In genomic region chr1:31861346-31861745, GRCh38 we compare ENCODE assay signal across 32 cellular contexts. TPM values are rescaled to one million over a fixed set of nuclear protein-coding genes. Genes with fewer than 3 reads are reported as not detected.
DNase-seq lines count a peak whose midpoint lies in the region; ATAC-seq and TF ChIP-seq lines count a peak whose summit lies in the region.
"Had no signal": no experiment of that assay in that cellular context is flagged by ENCODE, and none has a peak within 500 bp of the region (broad histone marks: within the 10 kb centered on the region; RNA-seq: fewer than 3 reads in every experiment).

No MANE protein-coding gene starts in this region.

- H3K36me3 ChIP-seq in OCI-LY7 (ENCODE audit: insufficient read depth, low read length), result no peaks in the 10 kb centered on the region
- H3K36me3 ChIP-seq: adrenal gland, neural progenitor cell, pancreas had no signal

- H3K4me1 Mint-ChIP-seq in stimulated activated naive B cell treated with anti-CD40 and anti-IgM and Interleukin-4, amounts not matched to agents 10 μg/mL and 1 μg/mL and 100 μg/mL, for 72 hours, result peaks cover under 1 to 2% of the 10 kb centered on the region in 2 donors
- H3K4me1 Mint-ChIP-seq in activated CD4-positive, alpha-beta T cell treated with anti-CD3 and anti-CD28 coated beads for 36 hours, result peaks cover under 1% of the 10 kb centered on the region
- H3K4me1 Mint-ChIP-seq: CD14-positive monocyte had no signal

- no peak overlapping the region for H2AFZ ChIP-seq in OCI-LY7 (ENCODE audit: low read length)
- H2AFZ ChIP-seq: neural progenitor cell had no signal

- peaks cover 10% of the 10 kb centered on the region for H3K4me1 ChIP-seq in OCI-LY7 (ENCODE audit: insufficient read depth, low read length, poor library complexity, severe bottlenecking)
- H3K4me1 ChIP-seq: adrenal gland, neural progenitor cell, pancreas had no signal

- ATAC-seq in stimulated activated naive B cell treated with anti-CD40 and anti-IgM and Interleukin-4, amounts not matched to agents 10 μg/mL and 1 μg/mL and 100 μg/mL, for 72 hours (replicated peaks), result peak; percentile 49 to 80
- ATAC-seq in HG03469 (IDR thresholded peaks at IDR 0.05; ENCODE audit: unreplicated experiment) (no peak), GM18520 (IDR thresholded peaks at IDR 0.05; ENCODE audit: unreplicated experiment) (no peak)
- ATAC-seq in activated CD4-positive, alpha-beta T cell treated with anti-CD3 and anti-CD28 coated beads for 36 hours, result no peak
- ATAC-seq: left colon; pancreas; SK-N-SH treated with all-trans-retinoic acid at 6 μM for 48 hours; stimulated activated naive CD8-positive, alpha-beta T cell treated with anti-CD3 and anti-CD28 coated beads, Interleukin-15, Interleukin-2, amounts not matched to agents 100 U/mL and 50 U/mL, for 24 hours had no signal

- in situ Hi-C loops in GM13977 (cut with MboI; ENCODE audit: low pct_unique_long_range_greater_than_20kb, low sequenced_read_pairs, unreplicated experiment), result no loop called here

- no peak overlapping the region for H3K27ac ChIP-seq in OCI-LY7 (ENCODE audit: low read depth, low read length, poor library complexity, severe bottlenecking)
- H3K27ac ChIP-seq: adrenal gland, neural progenitor cell, pancreas had no signal

- H3K27ac Mint-ChIP-seq in stimulated activated naive B cell treated with anti-CD40 and anti-IgM and Interleukin-4, amounts not matched to agents 10 μg/mL and 1 μg/mL and 100 μg/mL, for 72 hours, result no peak overlapping the region
- no peak overlapping the region for H3K27ac Mint-ChIP-seq in activated CD4-positive, alpha-beta T cell treated with anti-CD3 and anti-CD28 coated beads for 36 hours
- H3K27ac Mint-ChIP-seq: activated naive CD4-positive, alpha-beta T cell treated with anti-CD3 and anti-CD28 coated beads for 36 hours; activated T-helper 1 cell treated with anti-CD3 and anti-CD28 coated beads, Interleukin-12 subunit alpha, Interleukin-12 subunit beta, Interleukin-2, Interleukin-4 antibody, amounts not matched to agents 30 ng/mL and 10 ng/mL and 1 ng/mL, durations not matched to agents 14 hours and 24 hours and 36 hours; CD14-positive monocyte; immature natural killer cell; neural progenitor cell; T-helper 1 cell treated with Interleukin-12 subunit alpha and Interleukin-12 subunit beta and Interleukin-4 antibody, amounts not matched to agents 30 μg/mL and 1 μg/mL, for 36 hours had no signal

- H3K9me2 ChIP-seq in OCI-LY7 (ENCODE audit: insufficient read depth, low read length), result no peaks in the 10 kb centered on the region

- intact Hi-C loops in OCI-LY7 (cut with micrococcal nuclease; ENCODE audit: unreplicated experiment), result loop anchor here (5.0 kb wide), 1 partner anchor 101 kb away; no protein-coding TSS in a partner anchor
- intact Hi-C loops in activated CD4-positive, alpha-beta T cell treated with anti-CD3 and anti-CD28 coated beads for 36 hours (cut with DNase I, micrococcal nuclease), result no loop called here

- H3K9me3 ChIP-seq in OCI-LY7 (ENCODE audit: low read length), result no peaks in the 10 kb centered on the region
- H3K9me3 ChIP-seq: adrenal gland, pancreas had no signal

- no peaks in the 10 kb centered on the region for H3K79me2 ChIP-seq in OCI-LY7 (ENCODE audit: insufficient read depth, low read depth, low read length)

- no peak overlapping the region for H3K4me3 Mint-ChIP-seq in stimulated activated naive B cell treated with anti-CD40 and anti-IgM and Interleukin-4, amounts not matched to agents 10 μg/mL and 1 μg/mL and 100 μg/mL, for 72 hours
- H3K4me3 Mint-ChIP-seq in activated CD4-positive, alpha-beta T cell treated with anti-CD3 and anti-CD28 coated beads for 36 hours, result no peak overlapping the region
- H3K4me3 Mint-ChIP-seq: activated naive CD4-positive, alpha-beta T cell treated with anti-CD3 and anti-CD28 coated beads for 36 hours; activated T-helper 1 cell treated with anti-CD3 and anti-CD28 coated beads, Interleukin-12 subunit alpha, Interleukin-12 subunit beta, Interleukin-2, Interleukin-4 antibody, amounts not matched to agents 30 ng/mL and 10 ng/mL and 1 ng/mL, durations not matched to agents 14 hours and 24 hours and 36 hours; CD14-positive monocyte; immature natural killer cell; neural progenitor cell; T-helper 1 cell treated with Interleukin-12 subunit alpha and Interleukin-12 subunit beta and Interleukin-4 antibody, amounts not matched to agents 30 μg/mL and 1 μg/mL, for 36 hours had no signal

- no TSS peak for BruUV-seq in OCI-LY7 (replicated peaks; lab: Mats Ljungman, UMichigan)

- H3K9me3 Mint-ChIP-seq in stimulated activated naive B cell treated with anti-CD40 and anti-IgM and Interleukin-4, amounts not matched to agents 10 μg/mL and 1 μg/mL and 100 μg/mL, for 72 hours, result no peaks in the 10 kb centered on the region
- H3K9me3 Mint-ChIP-seq in activated CD4-positive, alpha-beta T cell treated with anti-CD3 and anti-CD28 coated beads for 36 hours (ENCODE audit: low read depth), result no peaks in the 10 kb centered on the region
- H3K9me3 Mint-ChIP-seq: activated naive CD4-positive, alpha-beta T cell treated with anti-CD3 and anti-CD28 coated beads for 36 hours; activated T-helper 1 cell treated with anti-CD3 and anti-CD28 coated beads, Interleukin-12 subunit alpha, Interleukin-12 subunit beta, Interleukin-2, Interleukin-4 antibody, amounts not matched to agents 30 ng/mL and 10 ng/mL and 1 ng/mL, durations not matched to agents 14 hours and 24 hours and 36 hours; CD14-positive monocyte; immature natural killer cell; neural progenitor cell; T-helper 1 cell treated with Interleukin-12 subunit alpha and Interleukin-12 subunit beta and Interleukin-4 antibody, amounts not matched to agents 30 μg/mL and 1 μg/mL, for 36 hours had no signal

- no peak overlapping the region for H3K4me2 ChIP-seq in OCI-LY7 (ENCODE audit: low read length)
- H3K4me2 ChIP-seq: neural progenitor cell had no signal

- DNase-seq in activated CD8-positive, alpha-beta memory T cell treated with anti-CD3 and anti-CD28 coated beads, Interleukin-2, amount 50 U/mL, for 48 hours, result peak; percentile 34
- no peak for DNase-seq in activated CD8-positive, alpha-beta memory T cell treated with anti-CD3 and anti-CD28 coated beads for 24 hours
- no peak for DNase-seq in GM13977 (ENCODE audit: low spot score)
- peak; percentile 59 for DNase-seq in OCI-LY7 (ENCODE audit: low spot score)
- no peak for DNase-seq in stimulated activated naive B cell treated with anti-CD40 and anti-IgM and Interleukin-4, amounts not matched to agents 10 μg/mL and 1 μg/mL and 100 μg/mL, for 72 hours
- no peak for DNase-seq in activated CD4-positive, alpha-beta T cell treated with anti-CD3 and anti-CD28 coated beads for 36 hours
- DNase-seq: activated CD4-positive, alpha-beta T cell treated with anti-CD3 and anti-CD28 coated beads, Interleukin-2, amount 50 U/mL, for 48 hours; activated CD8-positive, alpha-beta memory T cell treated with anti-CD3 and anti-CD28 coated beads, Interleukin-2, amount 50 U/mL, for 4 hours; activated naive CD4-positive, alpha-beta T cell treated with anti-CD3 and anti-CD28 coated beads for 36 hours; adrenal gland; central memory CD4-positive, alpha-beta T cell; cortex of kidney; effector memory CD4-positive, alpha-beta T cell; GOT3; left colon; mammary epithelial cell; NCI-H1694; NCI-H2171; NCI-H510A; pancreas; Right ventricle myocardium superior; small intestine; stimulated activated naive CD8-positive, alpha-beta T cell treated with anti-CD3 and anti-CD28 coated beads, Interleukin-15, Interleukin-2, amounts not matched to agents 100 U/mL and 50 U/mL, for 24 hours had no signal

- H3K4me3 ChIP-seq in OCI-LY7 (ENCODE audit: low read depth, low read length, poor library complexity, severe bottlenecking), result no peak overlapping the region
- H3K4me3 ChIP-seq: adrenal gland, neural progenitor cell, pancreas had no signal

- H3K36me3 Mint-ChIP-seq in stimulated activated naive B cell treated with anti-CD40 and anti-IgM and Interleukin-4, amounts not matched to agents 10 μg/mL and 1 μg/mL and 100 μg/mL, for 72 hours, result no peaks in the 10 kb centered on the region
- no peaks in the 10 kb centered on the region for H3K36me3 Mint-ChIP-seq in activated CD4-positive, alpha-beta T cell treated with anti-CD3 and anti-CD28 coated beads for 36 hours (ENCODE audit: low read depth)
- H3K36me3 Mint-ChIP-seq: CD14-positive monocyte, neural progenitor cell had no signal

- TF ChIP-seq CTCF in GM13977 (IDR thresholded peaks at IDR 0.05; ENCODE audit: extremely low read depth, insufficient read depth, missing control alignments) (peak; percentile 58), OCI-LY7 (conservative IDR thresholded peaks at IDR 0.05; ENCODE audit: low read length) (peak; percentile 49)

- POLR2A ChIA-PET in OCI-LY7 (lab: Charles Lee), result interaction anchor here (0.6 kb wide), 1 partner anchor 33 kb away, joined by 6 read pairs; no protein-coding TSS in a partner anchor
- POLR2A ChIA-PET in activated CD4-positive, alpha-beta T cell treated with anti-CD3 and anti-CD28 coated beads for 36 hours (lab: Charles Lee), result interaction anchor here (0.8 kb wide), 1 partner anchor 15 kb away, joined by 4 read pairs; no protein-coding TSS in a partner anchor

- H4K20me1 ChIP-seq in OCI-LY7 (ENCODE audit: insufficient read depth, low read length), result no peaks in the 10 kb centered on the region

- H3K27me3 Mint-ChIP-seq in stimulated activated naive B cell treated with anti-CD40 and anti-IgM and Interleukin-4, amounts not matched to agents 10 μg/mL and 1 μg/mL and 100 μg/mL, for 72 hours, result no peaks in the 10 kb centered on the region
- H3K27me3 Mint-ChIP-seq in activated CD4-positive, alpha-beta T cell treated with anti-CD3 and anti-CD28 coated beads for 36 hours, result no peaks in the 10 kb centered on the region

- CTCF ChIA-PET in OCI-LY7 (lab: Charles Lee; ENCODE audit: unreplicated experiment), result interaction anchor here (1.2 kb wide), 1 partner anchor 103 kb away, joined by 4 read pairs; no protein-coding TSS in a partner anchor
- CTCF ChIA-PET in activated CD4-positive, alpha-beta T cell treated with anti-CD3 and anti-CD28 coated beads for 36 hours (lab: Charles Lee), result interaction anchor here (1.1 kb wide), 1 partner anchor 9 kb away, joined by 3 read pairs; no protein-coding TSS in a partner anchor

RNA-seq across cellular contexts. Expression of gene SPOCD1, which starts 45.5 kb away (rescaled TPM):
- 0.60 and 0.85 TPM in 2 replicates for total RNA-seq in OCI-LY7 (2014; rRNA removed; shearing (Covaris generic))
- 1.0 and 1.1 TPM in 2 replicates for total RNA-seq in OCI-LY7 (2022)
- under 1 TPM; 0.79 to 0.91 TPM for total RNA-seq in activated CD4-positive, alpha-beta T cell treated with anti-CD3 and anti-CD28 coated beads for 36 hours
- total RNA-seq: activated T-helper 1 cell treated with anti-CD3 and anti-CD28 coated beads, Interleukin-12 subunit alpha, Interleukin-12 subunit beta, Interleukin-2, Interleukin-4 antibody, amounts not matched to agents 30 ng/mL and 10 ng/mL and 1 ng/mL, durations not matched to agents 14 hours and 24 hours and 36 hours; Right ventricle myocardium superior; temporal lobe had no signal

Comparison
In these comparisons a context has a peak if more than half of its experiments do, and no peak if none do; other contexts are left out.
1. DNase-seq: peak in activated CD8-positive, alpha-beta memory T cell treated with anti-CD3 and anti-CD28 coated beads, Interleukin-2, amount 50 U/mL, for 48 hours (single experiment) and OCI-LY7 (single experiment); none in activated CD8-positive, alpha-beta memory T cell treated with anti-CD3 and anti-CD28 coated beads for 24 hours (single experiment), GM13977 (single experiment), stimulated activated naive B cell treated with anti-CD40 and anti-IgM and Interleukin-4, amounts not matched to agents 10 μg/mL and 1 μg/mL and 100 μg/mL, for 72 hours (single experiment) and activated CD4-positive, alpha-beta T cell treated with anti-CD3 and anti-CD28 coated beads for 36 hours (single experiment).
2. ATAC-seq: peak in stimulated activated naive B cell treated with anti-CD40 and anti-IgM and Interleukin-4, amounts not matched to agents 10 μg/mL and 1 μg/mL and 100 μg/mL, for 72 hours (2 of 2); none in HG03469 (single experiment), activated CD4-positive, alpha-beta T cell treated with anti-CD3 and anti-CD28 coated beads for 36 hours (single experiment) and GM18520 (single experiment).